ENCODE assay signal across 14 cellular contexts in the genomic region with DNA sequence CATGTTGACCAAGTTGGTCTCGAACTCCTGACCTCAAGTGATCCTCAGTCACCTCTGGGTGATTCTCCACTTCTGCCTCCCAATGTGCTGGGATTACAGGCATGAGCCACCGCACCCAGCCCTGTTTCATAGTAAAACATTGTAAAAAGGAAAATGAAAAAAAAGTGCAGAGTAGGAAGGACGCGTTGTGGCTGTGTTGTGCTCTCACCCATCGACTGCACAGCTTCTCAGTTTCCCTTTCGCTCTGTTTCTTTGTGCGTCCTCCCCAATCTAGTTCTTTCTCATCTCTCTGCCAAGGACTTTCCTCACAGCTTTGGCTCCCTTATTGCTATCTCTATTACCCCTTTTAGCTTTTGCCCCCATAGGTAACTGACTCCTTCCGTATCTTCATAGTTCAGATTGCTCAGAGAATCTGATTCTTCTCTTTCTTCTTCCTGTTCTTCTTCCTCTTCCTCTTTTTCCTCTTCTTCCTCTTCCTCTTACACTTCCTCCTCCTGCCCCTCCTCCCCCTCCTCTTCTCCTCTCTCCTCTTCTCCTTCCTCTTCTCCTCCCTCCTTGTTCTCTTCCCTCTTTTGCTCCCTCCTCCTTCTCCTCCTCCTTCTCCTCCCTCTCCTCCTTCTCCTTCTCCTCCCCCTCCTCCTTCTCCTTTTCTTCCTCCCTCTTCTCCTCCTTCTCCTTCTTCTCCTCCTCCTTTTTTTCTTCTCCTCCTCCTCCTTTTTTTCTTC.
DNase-seq lines count a peak whose midpoint lies in the region; ATAC-seq and TF ChIP-seq lines count a peak whose summit lies in the region.
"Had no signal": no experiment of that assay in that cellular context is flagged by ENCODE, and none has a peak within 500 bp of the region (broad histone marks: within the 10 kb centered on the region; RNA-seq: fewer than 3 reads in every experiment).

No MANE protein-coding gene starts in this region.

- no peaks in the 10 kb centered on the region for H3K9me3 ChIP-seq in OCI-LY1 (ENCODE audit: low read length)
- H3K9me3 ChIP-seq: BLaER1 had no signal

- H3K27me3 ChIP-seq in OCI-LY1 (ENCODE audit: insufficient read depth, low read length): no peaks in the 10 kb centered on the region

- peak overlapping the region; percentile 72 for H3K4me3 ChIP-seq in OCI-LY1 (ENCODE audit: low read depth, low read length, poor library complexity, severe bottlenecking)
- H3K4me3 ChIP-seq: BLaER1 had no signal

- peak overlapping the region; percentile 30 for H3K27ac ChIP-seq in OCI-LY1 (ENCODE audit: low read depth, low read length, poor library complexity, severe bottlenecking)
- H3K27ac ChIP-seq: BLaER1 had no signal

- H2AFZ ChIP-seq in OCI-LY1 (ENCODE audit: low read length): peak overlapping the region; percentile 65; the same call in 1 of the 2 replicates

- H4K20me1 ChIP-seq in OCI-LY1 (ENCODE audit: insufficient read depth, low read length): no peaks in the 10 kb centered on the region

- peak; percentile 2 for DNase-seq in stimulated activated CD4-positive, alpha-beta T cell treated with anti-CD3 and anti-CD28 coated beads, Interleukin-15, amount 100 ng/mL, for 24 hours
- no peak for DNase-seq in stimulated activated CD4-positive, alpha-beta T cell treated with anti-CD3 and anti-CD28 coated beads, Interleukin-1b, Interleukin-23, amount 100 ng/mL, for 48 hours
- DNase-seq in NCI-H524 treated with DMSO at 0.1 percent for 48 hours (lab: John Stamatoyannopoulos, UW) (no peak), NCI-H345 treated with DMSO at 0.1 percent for 48 hours (lab: John Stamatoyannopoulos, UW; ENCODE audit: unreplicated experiment) (no peak), ecto neural progenitor cell (ENCODE audit: low spot score) (no peak)
- DNase-seq: activated CD4-positive, alpha-beta T cell treated with anti-CD3 and anti-CD28 coated beads for 4 hours; KG1; left ventricle myocardium superior; NK-92 treated with Interleukin-12 subunit alpha and Interleukin-12 subunit beta, amount 100 ng/mL, for 24 hours; stimulated activated naive CD4-positive, alpha-beta T cell had no signal

- H3F3A ChIP-seq in OCI-LY1 (ENCODE audit: insufficient read depth, low read length): no peaks in the 10 kb centered on the region

- peak overlapping the region; percentile 70 for H3K9ac ChIP-seq in OCI-LY1 (ENCODE audit: low read length)
- H3K9ac ChIP-seq: BLaER1 had no signal

- peak overlapping the region; percentile 78 for H3K4me2 ChIP-seq in OCI-LY1 (ENCODE audit: low read length)
- H3K4me2 ChIP-seq: BLaER1 had no signal

- H3K9me2 ChIP-seq in OCI-LY1 (ENCODE audit: low read depth, low read length): no peaks in the 10 kb centered on the region

- H3K36me3 ChIP-seq in OCI-LY1 (ENCODE audit: insufficient read depth, low read length): no peaks in the 10 kb centered on the region
- H3K36me3 ChIP-seq: BLaER1 had no signal

- peak; percentile 49 for ATAC-seq in HG02623 (IDR thresholded peaks at IDR 0.05; ENCODE audit: unreplicated experiment)
- ATAC-seq in HG02970 (IDR thresholded peaks at IDR 0.05; ENCODE audit: low FRiP score, unreplicated experiment): no peak
- ATAC-seq: left ventricle myocardium superior had no signal

- H3K79me2 ChIP-seq in OCI-LY1 (ENCODE audit: insufficient read depth, low read length): no peaks in the 10 kb centered on the region

- H3K4me1 ChIP-seq in OCI-LY1 (ENCODE audit: insufficient read depth, low read length, severe bottlenecking): peaks cover 22% of the 10 kb centered on the region

- TF ChIP-seq CTCF in OCI-LY1 (IDR thresholded peaks at IDR 0.05; ENCODE audit: low read length): no peak
